8 cellular contexts compared by ENCODE assay signal in genomic region chr11:66619080-66619554, GRCh38. TPM values are rescaled to one million over a fixed set of nuclear protein-coding genes. Genes with fewer than 3 reads are reported as not detected.
DNase-seq lines count a peak whose midpoint lies in the region; ATAC-seq and TF ChIP-seq lines count a peak whose summit lies in the region.

No MANE protein-coding gene starts in this region.

- peak overlapping the region; percentile 98 for H3K4me3 Mint-ChIP-seq in activated naive CD4-positive, alpha-beta T cell treated with anti-CD3 and anti-CD28 coated beads, Interleukin-2, amount 10 ng/mL, durations not matched to agents 7 days and 5 days
- peak overlapping the region; percentile 97 for H3K4me3 Mint-ChIP-seq in T-helper 1 cell treated with Interleukin-12 subunit alpha and Interleukin-12 subunit beta and Interleukin-4 antibody, amounts not matched to agents 30 μg/mL and 1 μg/mL, for 36 hours

- H3K4me1 Mint-ChIP-seq in activated naive CD4-positive, alpha-beta T cell treated with anti-CD3 and anti-CD28 coated beads, Interleukin-2, amount 10 ng/mL, durations not matched to agents 7 days and 5 days, result peaks cover 70% of the 10 kb centered on the region
- H3K4me1 Mint-ChIP-seq in T-helper 1 cell treated with Interleukin-12 subunit alpha and Interleukin-12 subunit beta and Interleukin-4 antibody, amounts not matched to agents 30 μg/mL and 1 μg/mL, for 36 hours (ENCODE audit: low read depth), result peaks cover 58% of the 10 kb centered on the region

- no peaks in the 10 kb centered on the region for H3K9me3 Mint-ChIP-seq in activated naive CD4-positive, alpha-beta T cell treated with anti-CD3 and anti-CD28 coated beads, Interleukin-2, amount 10 ng/mL, durations not matched to agents 7 days and 5 days
- H3K9me3 Mint-ChIP-seq in T-helper 1 cell treated with Interleukin-12 subunit alpha and Interleukin-12 subunit beta and Interleukin-4 antibody, amounts not matched to agents 30 μg/mL and 1 μg/mL, for 36 hours, result no peaks in the 10 kb centered on the region

- ATAC-seq in HG03457 (IDR thresholded peaks at IDR 0.05; ENCODE audit: unreplicated experiment), result no peak

- WGBS in esophagus squamous epithelium, 2 donors, result 13 to 19% methylated on average over 4 of the region's 4 CpGs

- H3K27me3 ChIP-seq in esophagus squamous epithelium (no peaks in the 10 kb centered on the region), neutrophil (no peaks in the 10 kb centered on the region)

- no peaks in the 10 kb centered on the region for H3K9me3 ChIP-seq in esophagus squamous epithelium
- H3K9me3 ChIP-seq in neutrophil, result no peaks in the 10 kb centered on the region

- H3K36me3 ChIP-seq in esophagus squamous epithelium, result peaks cover under 1 to 33% (median 8%) of the 10 kb centered on the region in 3 donors
- H3K36me3 ChIP-seq in neutrophil, result peaks cover 8% of the 10 kb centered on the region

- TF ChIP-seq POLR2A in esophagus squamous epithelium (IDR thresholded peaks at IDR 0.05), result no peak

- H3K27ac ChIP-seq in esophagus squamous epithelium (peak overlapping the region; percentile 97), neutrophil (peak overlapping the region; percentile 98)

- peak; percentile 46 for DNase-seq in activated naive CD4-positive, alpha-beta T cell treated with anti-CD3 and anti-CD28 coated beads, Interleukin-2, amount 10 ng/mL, durations not matched to agents 7 days and 5 days
- no peak for DNase-seq in activated naive CD4-positive, alpha-beta T cell (lab: John Stamatoyannopoulos, UW)
- DNase-seq in esophagus squamous epithelium (lab: John Stamatoyannopoulos, UW), result no peak
- no peak for DNase-seq in NCI-H128 (lab: John Stamatoyannopoulos, UW; ENCODE audit: unreplicated experiment)
- DNase-seq in globus pallidus (ENCODE audit: low spot score), result no peak

- H3K27me3 Mint-ChIP-seq in activated naive CD4-positive, alpha-beta T cell treated with anti-CD3 and anti-CD28 coated beads, Interleukin-2, amount 10 ng/mL, durations not matched to agents 7 days and 5 days, result peaks cover 5% of the 10 kb centered on the region
- no peaks in the 10 kb centered on the region for H3K27me3 Mint-ChIP-seq in T-helper 1 cell treated with Interleukin-12 subunit alpha and Interleukin-12 subunit beta and Interleukin-4 antibody, amounts not matched to agents 30 μg/mL and 1 μg/mL, for 36 hours (ENCODE audit: low read depth)

- H3K36me3 Mint-ChIP-seq in activated naive CD4-positive, alpha-beta T cell treated with anti-CD3 and anti-CD28 coated beads, Interleukin-2, amount 10 ng/mL, durations not matched to agents 7 days and 5 days, result peaks cover 67% of the 10 kb centered on the region
- H3K36me3 Mint-ChIP-seq in T-helper 1 cell treated with Interleukin-12 subunit alpha and Interleukin-12 subunit beta and Interleukin-4 antibody, amounts not matched to agents 30 μg/mL and 1 μg/mL, for 36 hours (ENCODE audit: low read depth), result peaks cover 46% of the 10 kb centered on the region

- H3K27ac Mint-ChIP-seq in activated naive CD4-positive, alpha-beta T cell treated with anti-CD3 and anti-CD28 coated beads, Interleukin-2, amount 10 ng/mL, durations not matched to agents 7 days and 5 days, result peak overlapping the region; percentile 99
- H3K27ac Mint-ChIP-seq in T-helper 1 cell treated with Interleukin-12 subunit alpha and Interleukin-12 subunit beta and Interleukin-4 antibody, amounts not matched to agents 30 μg/mL and 1 μg/mL, for 36 hours, result peak overlapping the region; percentile 98

- peak overlapping the region in 3 of 4 donors; percentile 83 to 93 (median 86) for H3K4me3 ChIP-seq in esophagus squamous epithelium
- peak overlapping the region; percentile 28 to 47 for H3K4me3 ChIP-seq in neutrophil (ENCODE audit: low read depth in 1 of 2, low read length in 1 of 2)

- CTCF ChIA-PET in activated naive CD4-positive, alpha-beta T cell treated with anti-CD3 and anti-CD28 coated beads, Interleukin-2, amount 10 ng/mL, durations not matched to agents 7 days and 5 days (lab: Charles Lee), result interaction anchor here (0.6 to 0.8 kb wide), 4 partner anchors 25 to 161 kb away, joined by 3 read pairs; partner anchors contain the start of gene CTSF

- intact Hi-C loops in esophagus squamous epithelium (cut with DNase I), result loop anchor here (5.0 kb wide), 1 partner anchor 58 kb away; the partner anchor contains the start of gene RBM4B

- peaks cover 37 to 79% (median 51%) of the 10 kb centered on the region in 3 donors for H3K4me1 ChIP-seq in esophagus squamous epithelium
- H3K4me1 ChIP-seq in neutrophil (ENCODE audit: control insufficient read depth in 1 of 2, insufficient read depth in 1 of 2, low read depth in 1 of 2, low read length in 1 of 2), result peaks cover 26 to 29% of the 10 kb centered on the region in 2 experiments

- TF ChIP-seq CTCF in esophagus squamous epithelium (IDR thresholded peaks at IDR 0.05) (no peak), neutrophil (IDR thresholded peaks at IDR 0.05) (no peak)

RNA-seq across cellular contexts. Expression of gene RBM14, which starts 2.7 kb away (rescaled TPM):
- 10 to 100 TPM; 37.0 to 61.5 (median 38.0) TPM for total RNA-seq in esophagus squamous epithelium

RNA-seq across cellular contexts. Expression of gene RBM4, which starts 19.4 kb away (rescaled TPM):
- total RNA-seq in esophagus squamous epithelium, result 10 to 100 TPM; 68.6 to 89.6 (median 80.3) TPM

RNA-seq across cellular contexts. Expression of gene CCS, which starts 26.1 kb away (rescaled TPM):
- total RNA-seq in esophagus squamous epithelium, result 10 to 100 TPM; 12.7 to 27.5 (median 21.2) TPM

RNA-seq across cellular contexts. Expression of gene CCDC87, which starts 26.3 kb away (rescaled TPM):
- under 1 TPM; 0.09 to 0.40 (median 0.21) TPM for total RNA-seq in esophagus squamous epithelium

RNA-seq across cellular contexts. Expression of gene CTSF, which starts 50.7 kb away (rescaled TPM):
- 10 to 100 TPM in 2 of 4 donors, 1 to 10 TPM in 2; 3.3 to 47.3 (median 13.0) TPM for total RNA-seq in esophagus squamous epithelium
